Comparison of ENCODE assay signal across 1 cellular context in the genomic region with DNA sequence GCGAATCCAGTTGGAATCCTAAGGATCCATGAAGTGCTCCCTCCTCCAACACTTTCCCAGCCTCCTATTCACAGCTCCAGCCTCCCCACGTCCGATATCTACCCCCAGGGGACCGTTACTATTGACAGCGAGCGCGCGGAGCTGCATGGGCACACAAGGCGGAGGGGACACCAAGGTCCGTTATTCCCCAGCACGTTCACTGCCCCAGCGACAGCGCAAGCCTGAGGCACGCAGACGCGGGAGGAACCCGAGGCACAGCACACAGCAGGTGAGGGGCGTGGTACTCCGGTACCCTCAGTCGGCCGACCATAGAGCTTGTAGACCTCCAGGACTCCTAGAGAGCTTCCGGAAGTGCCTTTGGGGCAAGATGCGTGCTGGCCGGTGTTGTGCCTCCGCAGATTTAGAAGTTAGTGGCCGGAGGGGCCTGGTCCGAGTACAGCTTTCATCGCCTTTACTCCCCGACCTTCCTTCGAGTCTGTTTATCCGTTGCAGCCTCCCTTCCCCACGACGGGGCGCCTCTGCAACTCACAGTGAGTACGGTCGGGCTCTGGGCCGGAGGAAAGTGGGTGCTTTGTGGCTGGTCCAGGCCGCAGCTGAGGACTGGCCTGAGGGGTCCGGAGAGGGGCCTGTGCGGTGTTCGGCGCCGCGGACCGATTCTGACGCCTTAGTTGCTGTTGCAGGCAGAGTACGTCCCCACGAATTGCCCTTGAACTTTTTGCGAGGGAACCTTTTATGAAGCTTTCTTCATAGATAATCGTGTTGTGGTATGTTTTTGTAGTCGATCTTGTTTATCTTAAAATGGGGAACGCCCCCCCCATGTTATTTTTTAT.
TF ChIP-seq lines count a peak whose summit lies in the region.

A gene (plus strand): TSS at position 384 of the 830 bp plus-strand sequence. CDS start 6,525 bp downstream, outside the sequence.

TF ChIP-seq in K562, 482 proteins besides CTCF, POLR2A, EP300 and RAD21 (continued from another document and continues in another):
- TF ChIP-seq, protein P1, sequence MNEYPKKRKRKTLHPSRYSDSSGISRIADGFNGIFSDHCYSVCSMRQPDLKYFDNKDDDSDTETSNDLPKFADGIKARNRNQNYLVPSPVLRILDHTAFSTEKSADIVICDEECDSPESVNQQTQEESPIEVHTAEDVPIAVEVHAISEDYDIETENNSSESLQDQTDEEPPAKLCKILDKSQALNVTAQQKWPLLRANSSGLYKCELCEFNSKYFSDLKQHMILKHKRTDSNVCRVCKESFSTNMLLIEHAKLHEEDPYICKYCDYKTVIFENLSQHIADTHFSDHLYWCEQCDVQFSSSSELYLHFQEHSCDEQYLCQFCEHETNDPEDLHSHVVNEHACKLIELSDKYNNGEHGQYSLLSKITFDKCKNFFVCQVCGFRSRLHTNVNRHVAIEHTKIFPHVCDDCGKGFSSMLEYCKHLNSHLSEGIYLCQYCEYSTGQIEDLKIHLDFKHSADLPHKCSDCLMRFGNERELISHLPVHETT (CRISPR knock-in tag; conservative IDR thresholded peaks at IDR 0.05 in 1 of 2, IDR thresholded peaks at IDR 0.05 in 1 of 2) = 0 out of 4 replicates have a peak, but pooled peaks of 1 of the 2 experiments have one; percentile 30
- TF ChIP-seq NCOA4 (IDR thresholded peaks at IDR 0.05; ENCODE audit: partially characterized antibody) (no peak), ZKSCAN3 (CRISPR knock-in tag; IDR thresholded peaks at IDR 0.05) (no peak), ZFP36 (IDR thresholded peaks at IDR 0.05; ENCODE audit: low read depth, low read length, partially characterized antibody) (peak; percentile 2), NELFE (IDR thresholded peaks at IDR 0.05; ENCODE audit: insufficient read depth, insufficient read length) (no peak), RBM14 (IDR thresholded peaks at IDR 0.05; ENCODE audit: borderline replicate concordance, insufficient read depth, low read depth, low read length) (no peak), ZSCAN29 (IDR thresholded peaks at IDR 0.05) (0 out of 2 replicates have a peak, but pooled peaks have one; percentile 49), RBM25 (IDR thresholded peaks at IDR 0.05; ENCODE audit: low read depth, low read length, severe bottlenecking) (no peak), KLF10 (CRISPR knock-in tag; IDR thresholded peaks at IDR 0.05) (no peak), CHD2 (IDR thresholded peaks at IDR 0.05; ENCODE audit: low read depth, low read length) (no peak), ETV1 (tag; conservative IDR thresholded peaks at IDR 0.05; ENCODE audit: low read depth) (peak; percentile 96), ZNF146 (CRISPR knock-in tag; IDR thresholded peaks at IDR 0.05; ENCODE audit: unreplicated experiment) (no peak), TSC22D4 (tag; IDR thresholded peaks at IDR 0.05) (no peak), HNRNPLL (IDR thresholded peaks at IDR 0.05; ENCODE audit: low read depth, low read length, poor library complexity, severe bottlenecking) (peak; percentile 93), RBM22 (IDR thresholded peaks at IDR 0.05; ENCODE audit: low read depth, low read length, poor library complexity, severe bottlenecking) (no peak), ILF3 (IDR thresholded peaks at IDR 0.05; ENCODE audit: borderline replicate concordance) (no peak), CEBPB (tag; IDR thresholded peaks at IDR 0.05) (no peak), ZNF589 (CRISPR knock-in tag; IDR thresholded peaks at IDR 0.05; ENCODE audit: low read depth) (no peak), BRD9 (IDR thresholded peaks at IDR 0.05; ENCODE audit: low read depth, partially characterized antibody) (peak; percentile 65), TAF1 (IDR thresholded peaks at IDR 0.05; ENCODE audit: control insufficient read depth, extremely low read depth, insufficient read depth, low read length, severe bottlenecking) (peak; percentile 98), CAMTA2 (CRISPR knock-in tag; conservative IDR thresholded peaks at IDR 0.05) (no peak), NCOA6 (IDR thresholded peaks at IDR 0.05) (no peak), CSDE1 (IDR thresholded peaks at IDR 0.05) (no peak), MTA3 (IDR thresholded peaks at IDR 0.05; ENCODE audit: borderline replicate concordance) (peak; percentile 94)
- TF ChIP-seq, protein P2, sequence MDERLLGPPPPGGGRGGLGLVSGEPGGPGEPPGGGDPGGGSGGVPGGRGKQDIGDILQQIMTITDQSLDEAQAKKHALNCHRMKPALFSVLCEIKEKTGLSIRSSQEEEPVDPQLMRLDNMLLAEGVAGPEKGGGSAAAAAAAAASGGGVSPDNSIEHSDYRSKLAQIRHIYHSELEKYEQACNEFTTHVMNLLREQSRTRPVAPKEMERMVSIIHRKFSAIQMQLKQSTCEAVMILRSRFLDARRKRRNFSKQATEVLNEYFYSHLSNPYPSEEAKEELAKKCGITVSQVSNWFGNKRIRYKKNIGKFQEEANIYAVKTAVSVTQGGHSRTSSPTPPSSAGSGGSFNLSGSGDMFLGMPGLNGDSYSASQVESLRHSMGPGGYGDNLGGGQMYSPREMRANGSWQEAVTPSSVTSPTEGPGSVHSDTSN (CRISPR knock-in tag; IDR thresholded peaks at IDR 0.05; ENCODE audit: low read depth) = no peak
- TF ChIP-seq, protein P2 (tag; conservative IDR thresholded peaks at IDR 0.05; ENCODE audit: low read depth) = no peak
- TF ChIP-seq, protein P3, sequence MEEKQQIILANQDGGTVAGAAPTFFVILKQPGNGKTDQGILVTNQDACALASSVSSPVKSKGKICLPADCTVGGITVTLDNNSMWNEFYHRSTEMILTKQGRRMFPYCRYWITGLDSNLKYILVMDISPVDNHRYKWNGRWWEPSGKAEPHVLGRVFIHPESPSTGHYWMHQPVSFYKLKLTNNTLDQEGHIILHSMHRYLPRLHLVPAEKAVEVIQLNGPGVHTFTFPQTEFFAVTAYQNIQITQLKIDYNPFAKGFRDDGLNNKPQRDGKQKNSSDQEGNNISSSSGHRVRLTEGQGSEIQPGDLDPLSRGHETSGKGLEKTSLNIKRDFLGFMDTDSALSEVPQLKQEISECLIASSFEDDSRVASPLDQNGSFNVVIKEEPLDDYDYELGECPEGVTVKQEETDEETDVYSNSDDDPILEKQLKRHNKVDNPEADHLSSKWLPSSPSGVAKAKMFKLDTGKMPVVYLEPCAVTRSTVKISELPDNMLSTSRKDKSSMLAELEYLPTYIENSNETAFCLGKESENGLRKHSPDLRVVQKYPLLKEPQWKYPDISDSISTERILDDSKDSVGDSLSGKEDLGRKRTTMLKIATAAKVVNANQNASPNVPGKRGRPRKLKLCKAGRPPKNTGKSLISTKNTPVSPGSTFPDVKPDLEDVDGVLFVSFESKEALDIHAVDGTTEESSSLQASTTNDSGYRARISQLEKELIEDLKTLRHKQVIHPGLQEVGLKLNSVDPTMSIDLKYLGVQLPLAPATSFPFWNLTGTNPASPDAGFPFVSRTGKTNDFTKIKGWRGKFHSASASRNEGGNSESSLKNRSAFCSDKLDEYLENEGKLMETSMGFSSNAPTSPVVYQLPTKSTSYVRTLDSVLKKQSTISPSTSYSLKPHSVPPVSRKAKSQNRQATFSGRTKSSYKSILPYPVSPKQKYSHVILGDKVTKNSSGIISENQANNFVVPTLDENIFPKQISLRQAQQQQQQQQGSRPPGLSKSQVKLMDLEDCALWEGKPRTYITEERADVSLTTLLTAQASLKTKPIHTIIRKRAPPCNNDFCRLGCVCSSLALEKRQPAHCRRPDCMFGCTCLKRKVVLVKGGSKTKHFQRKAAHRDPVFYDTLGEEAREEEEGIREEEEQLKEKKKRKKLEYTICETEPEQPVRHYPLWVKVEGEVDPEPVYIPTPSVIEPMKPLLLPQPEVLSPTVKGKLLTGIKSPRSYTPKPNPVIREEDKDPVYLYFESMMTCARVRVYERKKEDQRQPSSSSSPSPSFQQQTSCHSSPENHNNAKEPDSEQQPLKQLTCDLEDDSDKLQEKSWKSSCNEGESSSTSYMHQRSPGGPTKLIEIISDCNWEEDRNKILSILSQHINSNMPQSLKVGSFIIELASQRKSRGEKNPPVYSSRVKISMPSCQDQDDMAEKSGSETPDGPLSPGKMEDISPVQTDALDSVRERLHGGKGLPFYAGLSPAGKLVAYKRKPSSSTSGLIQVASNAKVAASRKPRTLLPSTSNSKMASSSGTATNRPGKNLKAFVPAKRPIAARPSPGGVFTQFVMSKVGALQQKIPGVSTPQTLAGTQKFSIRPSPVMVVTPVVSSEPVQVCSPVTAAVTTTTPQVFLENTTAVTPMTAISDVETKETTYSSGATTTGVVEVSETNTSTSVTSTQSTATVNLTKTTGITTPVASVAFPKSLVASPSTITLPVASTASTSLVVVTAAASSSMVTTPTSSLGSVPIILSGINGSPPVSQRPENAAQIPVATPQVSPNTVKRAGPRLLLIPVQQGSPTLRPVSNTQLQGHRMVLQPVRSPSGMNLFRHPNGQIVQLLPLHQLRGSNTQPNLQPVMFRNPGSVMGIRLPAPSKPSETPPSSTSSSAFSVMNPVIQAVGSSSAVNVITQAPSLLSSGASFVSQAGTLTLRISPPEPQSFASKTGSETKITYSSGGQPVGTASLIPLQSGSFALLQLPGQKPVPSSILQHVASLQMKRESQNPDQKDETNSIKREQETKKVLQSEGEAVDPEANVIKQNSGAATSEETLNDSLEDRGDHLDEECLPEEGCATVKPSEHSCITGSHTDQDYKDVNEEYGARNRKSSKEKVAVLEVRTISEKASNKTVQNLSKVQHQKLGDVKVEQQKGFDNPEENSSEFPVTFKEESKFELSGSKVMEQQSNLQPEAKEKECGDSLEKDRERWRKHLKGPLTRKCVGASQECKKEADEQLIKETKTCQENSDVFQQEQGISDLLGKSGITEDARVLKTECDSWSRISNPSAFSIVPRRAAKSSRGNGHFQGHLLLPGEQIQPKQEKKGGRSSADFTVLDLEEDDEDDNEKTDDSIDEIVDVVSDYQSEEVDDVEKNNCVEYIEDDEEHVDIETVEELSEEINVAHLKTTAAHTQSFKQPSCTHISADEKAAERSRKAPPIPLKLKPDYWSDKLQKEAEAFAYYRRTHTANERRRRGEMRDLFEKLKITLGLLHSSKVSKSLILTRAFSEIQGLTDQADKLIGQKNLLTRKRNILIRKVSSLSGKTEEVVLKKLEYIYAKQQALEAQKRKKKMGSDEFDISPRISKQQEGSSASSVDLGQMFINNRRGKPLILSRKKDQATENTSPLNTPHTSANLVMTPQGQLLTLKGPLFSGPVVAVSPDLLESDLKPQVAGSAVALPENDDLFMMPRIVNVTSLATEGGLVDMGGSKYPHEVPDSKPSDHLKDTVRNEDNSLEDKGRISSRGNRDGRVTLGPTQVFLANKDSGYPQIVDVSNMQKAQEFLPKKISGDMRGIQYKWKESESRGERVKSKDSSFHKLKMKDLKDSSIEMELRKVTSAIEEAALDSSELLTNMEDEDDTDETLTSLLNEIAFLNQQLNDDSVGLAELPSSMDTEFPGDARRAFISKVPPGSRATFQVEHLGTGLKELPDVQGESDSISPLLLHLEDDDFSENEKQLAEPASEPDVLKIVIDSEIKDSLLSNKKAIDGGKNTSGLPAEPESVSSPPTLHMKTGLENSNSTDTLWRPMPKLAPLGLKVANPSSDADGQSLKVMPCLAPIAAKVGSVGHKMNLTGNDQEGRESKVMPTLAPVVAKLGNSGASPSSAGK (IDR thresholded peaks at IDR 0.05) = peak; percentile 79
- TF ChIP-seq, protein P4, sequence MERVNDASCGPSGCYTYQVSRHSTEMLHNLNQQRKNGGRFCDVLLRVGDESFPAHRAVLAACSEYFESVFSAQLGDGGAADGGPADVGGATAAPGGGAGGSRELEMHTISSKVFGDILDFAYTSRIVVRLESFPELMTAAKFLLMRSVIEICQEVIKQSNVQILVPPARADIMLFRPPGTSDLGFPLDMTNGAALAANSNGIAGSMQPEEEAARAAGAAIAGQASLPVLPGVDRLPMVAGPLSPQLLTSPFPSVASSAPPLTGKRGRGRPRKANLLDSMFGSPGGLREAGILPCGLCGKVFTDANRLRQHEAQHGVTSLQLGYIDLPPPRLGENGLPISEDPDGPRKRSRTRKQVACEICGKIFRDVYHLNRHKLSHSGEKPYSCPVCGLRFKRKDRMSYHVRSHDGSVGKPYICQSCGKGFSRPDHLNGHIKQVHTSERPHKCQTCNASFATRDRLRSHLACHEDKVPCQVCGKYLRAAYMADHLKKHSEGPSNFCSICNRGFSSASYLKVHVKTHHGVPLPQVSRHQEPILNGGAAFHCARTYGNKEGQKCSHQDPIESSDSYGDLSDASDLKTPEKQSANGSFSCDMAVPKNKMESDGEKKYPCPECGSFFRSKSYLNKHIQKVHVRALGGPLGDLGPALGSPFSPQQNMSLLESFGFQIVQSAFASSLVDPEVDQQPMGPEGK (CRISPR knock-in tag; IDR thresholded peaks at IDR 0.05; ENCODE audit: borderline replicate concordance) = no peak
- TF ChIP-seq, protein P5, sequence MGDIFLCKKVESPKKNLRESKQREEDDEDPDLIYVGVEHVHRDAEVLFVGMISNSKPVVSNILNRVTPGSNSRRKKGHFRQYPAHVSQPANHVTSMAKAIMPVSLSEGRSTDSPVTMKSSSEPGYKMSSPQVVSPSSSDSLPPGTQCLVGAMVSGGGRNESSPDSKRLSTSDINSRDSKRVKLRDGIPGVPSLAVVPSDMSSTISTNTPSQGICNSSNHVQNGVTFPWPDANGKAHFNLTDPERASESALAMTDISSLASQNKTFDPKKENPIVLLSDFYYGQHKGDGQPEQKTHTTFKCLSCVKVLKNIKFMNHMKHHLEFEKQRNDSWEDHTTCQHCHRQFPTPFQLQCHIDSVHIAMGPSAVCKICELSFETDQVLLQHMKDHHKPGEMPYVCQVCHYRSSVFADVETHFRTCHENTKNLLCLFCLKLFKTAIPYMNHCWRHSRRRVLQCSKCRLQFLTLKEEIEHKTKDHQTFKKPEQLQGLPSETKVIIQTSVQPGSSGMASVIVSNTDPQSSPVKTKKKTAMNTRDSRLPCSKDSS (IDR thresholded peaks at IDR 0.05; ENCODE audit: low read depth, partially characterized antibody) = no peak
- TF ChIP-seq, protein P6, sequence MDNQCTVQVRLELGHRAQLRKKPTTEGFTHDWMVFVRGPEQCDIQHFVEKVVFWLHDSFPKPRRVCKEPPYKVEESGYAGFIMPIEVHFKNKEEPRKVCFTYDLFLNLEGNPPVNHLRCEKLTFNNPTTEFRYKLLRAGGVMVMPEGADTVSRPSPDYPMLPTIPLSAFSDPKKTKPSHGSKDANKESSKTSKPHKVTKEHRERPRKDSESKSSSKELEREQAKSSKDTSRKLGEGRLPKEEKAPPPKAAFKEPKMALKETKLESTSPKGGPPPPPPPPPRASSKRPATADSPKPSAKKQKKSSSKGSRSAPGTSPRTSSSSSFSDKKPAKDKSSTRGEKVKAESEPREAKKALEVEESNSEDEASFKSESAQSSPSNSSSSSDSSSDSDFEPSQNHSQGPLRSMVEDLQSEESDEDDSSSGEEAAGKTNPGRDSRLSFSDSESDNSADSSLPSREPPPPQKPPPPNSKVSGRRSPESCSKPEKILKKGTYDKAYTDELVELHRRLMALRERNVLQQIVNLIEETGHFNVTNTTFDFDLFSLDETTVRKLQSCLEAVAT (IDR thresholded peaks at IDR 0.05) = peak; percentile 38 to 85; a peak in 2 of 4 replicates
- TF ChIP-seq, protein P7, sequence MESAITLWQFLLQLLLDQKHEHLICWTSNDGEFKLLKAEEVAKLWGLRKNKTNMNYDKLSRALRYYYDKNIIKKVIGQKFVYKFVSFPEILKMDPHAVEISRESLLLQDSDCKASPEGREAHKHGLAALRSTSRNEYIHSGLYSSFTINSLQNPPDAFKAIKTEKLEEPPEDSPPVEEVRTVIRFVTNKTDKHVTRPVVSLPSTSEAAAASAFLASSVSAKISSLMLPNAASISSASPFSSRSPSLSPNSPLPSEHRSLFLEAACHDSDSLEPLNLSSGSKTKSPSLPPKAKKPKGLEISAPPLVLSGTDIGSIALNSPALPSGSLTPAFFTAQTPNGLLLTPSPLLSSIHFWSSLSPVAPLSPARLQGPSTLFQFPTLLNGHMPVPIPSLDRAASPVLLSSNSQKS (CRISPR knock-in tag; IDR thresholded peaks at IDR 0.05) = no peak
